ENCODE assay signal across 8 cellular contexts in genomic region chr3:38834110-38834509, GRCh38. TPM values are rescaled to one million over a fixed set of nuclear protein-coding genes. Genes with fewer than 3 reads are reported as not detected.
A peak's percentile ranks its signal among the peaks of the same experiment; 100 is the strongest.
DNase-seq lines count a peak whose midpoint lies in the region; ATAC-seq and TF ChIP-seq lines count a peak whose summit lies in the region.

No MANE protein-coding gene starts in this region.

- intact Hi-C loops in sigmoid colon (cut with DNase I) (no loop called here), OCI-LY7 (cut with micrococcal nuclease; ENCODE audit: unreplicated experiment) (no loop called here)

- TF ChIP-seq POLR2A in sigmoid colon (IDR thresholded peaks at IDR 0.05), result no peak

- H3K36me3 ChIP-seq in sigmoid colon (no peaks in the 10 kb centered on the region), OCI-LY7 (ENCODE audit: insufficient read depth, low read length) (no peaks in the 10 kb centered on the region)

- H2AFZ ChIP-seq in OCI-LY7 (ENCODE audit: low read length), result no peak overlapping the region

- no peak overlapping the region for H3K4me2 ChIP-seq in OCI-LY7 (ENCODE audit: low read length)

- ATAC-seq in HG03354 (IDR thresholded peaks at IDR 0.05; ENCODE audit: poor library complexity, severe bottlenecking, unreplicated experiment) (peak; percentile 50), foreskin keratinocyte (peak; percentile 41), HG02642 (IDR thresholded peaks at IDR 0.05; ENCODE audit: poor library complexity, unreplicated experiment) (no peak)

- no peaks in the 10 kb centered on the region for H4K20me1 ChIP-seq in OCI-LY7 (ENCODE audit: insufficient read depth, low read length)

- H3K27me3 ChIP-seq in foreskin keratinocyte, result no peaks in the 10 kb centered on the region
- no peaks in the 10 kb centered on the region for H3K27me3 ChIP-seq in sigmoid colon

- POLR2A ChIA-PET in OCI-LY7 (lab: Charles Lee), result interaction anchor here (0.6 kb wide), 1 partner anchor 12 kb away, joined by 3 read pairs; no protein-coding TSS in a partner anchor

- no peaks in the 10 kb centered on the region for H3K79me2 ChIP-seq in OCI-LY7 (ENCODE audit: insufficient read depth, low read depth, low read length)

- H3K4me3 ChIP-seq in sigmoid colon (no peak overlapping the region), OCI-LY7 (ENCODE audit: low read depth, low read length, poor library complexity, severe bottlenecking) (no peak overlapping the region)

- no peak for TF ChIP-seq CTCF in AG09319 (IDR thresholded peaks at IDR 0.05; ENCODE audit: low read depth, low read length)
- no peak for TF ChIP-seq CTCF in foreskin keratinocyte (conservative IDR thresholded peaks at IDR 0.05)
- TF ChIP-seq CTCF in sigmoid colon (IDR thresholded peaks at IDR 0.05), result no peak
- no peak for TF ChIP-seq CTCF in OCI-LY7 (conservative IDR thresholded peaks at IDR 0.05; ENCODE audit: low read length)

- H3K27ac ChIP-seq in foreskin keratinocyte (no peak overlapping the region), sigmoid colon (peak overlapping the region in 1 of 4 donors; percentile 21), OCI-LY7 (ENCODE audit: low read depth, low read length, poor library complexity, severe bottlenecking) (no peak overlapping the region)

- no peaks in the 10 kb centered on the region for H3K9me2 ChIP-seq in OCI-LY7 (ENCODE audit: insufficient read depth, low read length)

- CTCF ChIA-PET in OCI-LY7 (lab: Charles Lee; ENCODE audit: unreplicated experiment), result no interaction called here

- DNase-seq in AG09319 (ENCODE audit: extremely low read depth, low read depth), result peak; percentile 28
- DNase-seq in UCSD-AML1 (lab: John Stamatoyannopoulos, UW; ENCODE audit: unreplicated experiment), result peak; percentile 78
- DNase-seq in foreskin keratinocyte, result no peak
- peak; percentile 67 for DNase-seq in sigmoid colon
- no peak for DNase-seq in NCI-H82 (lab: John Stamatoyannopoulos, UW)
- no peak for DNase-seq in OCI-LY7 (ENCODE audit: low spot score)

- H3K9me3 ChIP-seq in sigmoid colon (no peaks in the 10 kb centered on the region), OCI-LY7 (ENCODE audit: low read length) (no peaks in the 10 kb centered on the region)

- no TSS peak for BruUV-seq in OCI-LY7 (replicated peaks; lab: Mats Ljungman, UMichigan)

- no peaks in the 10 kb centered on the region for H3K4me1 ChIP-seq in foreskin keratinocyte
- peaks cover 0 to 6% (median 0%) of the 10 kb centered on the region in 4 donors for H3K4me1 ChIP-seq in sigmoid colon
- H3K4me1 ChIP-seq in OCI-LY7 (ENCODE audit: insufficient read depth, low read length, poor library complexity, severe bottlenecking), result no peaks in the 10 kb centered on the region

- WGBS in sigmoid colon, 2 donors, result 7% methylated on average over 8 of the region's 8 CpGs

- no peak for TF ChIP-seq EP300 in sigmoid colon (IDR thresholded peaks at IDR 0.05)

RNA-seq across cellular contexts. Expression of gene SCN10A, which starts 18.1 kb away (rescaled TPM):
- not detected in 2 replicates for total RNA-seq in foreskin keratinocyte
- polyA plus RNA-seq in foreskin keratinocyte, result not detected in 2 replicates
- total RNA-seq in sigmoid colon, result not detected
- not detected for polyA plus RNA-seq in sigmoid colon
- not detected in 2 replicates for total RNA-seq in OCI-LY7 (2014; rRNA removed; shearing (Covaris generic))
- not detected in 2 replicates for total RNA-seq in OCI-LY7 (2022)

Comparison
In these comparisons a context has a peak if more than half of its experiments do, and no peak if none do; other contexts are left out.
1. DNase-seq: peak in AG09319 (single experiment), UCSD-AML1 (single experiment) and sigmoid colon (single experiment); none in foreskin keratinocyte (0 of 2), NCI-H82 (single experiment) and OCI-LY7 (single experiment).